Comparison of ENCODE assay signal across 9 cellular contexts in the genomic region with DNA sequence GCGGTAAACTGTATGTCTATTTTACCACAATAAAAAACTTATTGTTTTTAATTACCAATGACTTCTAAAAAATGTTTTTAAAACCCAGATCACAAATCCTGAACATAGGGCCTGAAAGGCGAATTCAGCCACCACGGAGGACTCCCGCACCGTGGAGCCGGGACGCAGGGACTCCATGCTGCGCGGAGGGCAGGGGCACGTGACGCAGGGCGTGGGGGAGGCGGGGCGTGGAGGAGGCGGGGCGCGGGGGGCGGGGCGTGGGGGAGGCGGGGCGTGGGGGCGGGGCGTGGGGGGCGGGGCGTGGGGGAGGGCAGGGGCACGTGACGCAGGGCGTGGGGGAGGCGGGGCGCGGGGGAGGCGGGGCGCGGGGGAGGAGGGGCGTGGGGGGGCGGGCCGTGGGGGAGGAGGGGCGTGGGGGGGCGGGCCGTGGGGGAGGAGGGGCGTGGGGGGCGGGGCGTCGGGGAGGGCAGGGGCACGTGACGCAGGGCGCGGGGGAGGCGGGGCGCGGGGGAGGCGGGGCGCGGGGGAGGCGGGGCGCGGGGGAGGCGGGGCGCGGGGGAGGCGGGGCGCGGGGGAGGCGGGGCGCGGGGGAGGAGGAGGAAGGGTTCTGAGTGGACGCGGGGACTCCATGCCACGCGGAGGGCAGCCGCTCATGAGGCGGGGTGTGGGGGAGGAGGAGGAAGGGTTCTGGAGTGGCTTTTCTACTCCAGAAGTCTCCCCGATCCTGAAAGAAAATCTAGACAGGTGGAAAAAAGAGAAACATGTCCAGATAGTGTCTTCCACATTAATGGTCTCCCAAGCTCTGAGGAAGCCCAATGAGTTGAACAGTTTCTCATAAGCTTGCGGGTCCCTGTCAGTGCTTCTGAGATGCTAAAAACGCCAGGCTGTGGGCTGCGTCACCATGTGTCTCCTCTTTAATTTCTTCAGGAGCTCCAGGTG. TPM values are rescaled to one million over a fixed set of nuclear protein-coding genes. Genes with fewer than 3 reads are reported as not detected.
A peak's percentile ranks its signal among the peaks of the same experiment; 100 is the strongest.
DNase-seq lines count a peak whose midpoint lies in the region; ATAC-seq and TF ChIP-seq lines count a peak whose summit lies in the region.
"Had no signal": no experiment of that assay in that cellular context is flagged by ENCODE, and none has a peak within 500 bp of the region (broad histone marks: within the 10 kb centered on the region; RNA-seq: fewer than 3 reads in every experiment).

No MANE protein-coding gene starts in this region.

- peaks cover 23% of the 10 kb centered on the region for H3K4me1 ChIP-seq in CD4-positive, alpha-beta memory T cell (ENCODE audit: insufficient read depth, low read length)
- peaks cover 0 to 24% (median 16%) of the 10 kb centered on the region in 4 donors for H3K4me1 ChIP-seq in sigmoid colon

- 4 to 6% methylated on average over 45 to 54 of the region's 76 CpGs for WGBS in sigmoid colon, 2 donors

- H3K27ac ChIP-seq in CD4-positive, alpha-beta memory T cell (ENCODE audit: low read depth, low read length) = peak overlapping the region; percentile 49
- peak overlapping the region; percentile 74 to 79 (median 78) for H3K27ac ChIP-seq in sigmoid colon

- peak overlapping the region; percentile 73 to 93 for H3K4me3 ChIP-seq in CD4-positive, alpha-beta memory T cell (ENCODE audit: low read length in 2 of 2)
- H3K4me3 ChIP-seq in MG63 (peak overlapping the region; percentile 37), iPS-11a (ENCODE audit: low read depth, low read length) (peak overlapping the region; percentile 5), sigmoid colon (peak overlapping the region; percentile 24 to 52 (median 44))

- TF ChIP-seq CTCF in brain (conservative IDR thresholded peaks at IDR 0.05) (no peak), sigmoid colon (IDR thresholded peaks at IDR 0.05) (no peak)

- peak; percentile 57 to 76 (median 75) for DNase-seq in CD4-positive, alpha-beta memory T cell
- peak; percentile 69 for DNase-seq in MG63
- peak; percentile 70 for DNase-seq in UCSD-AML1 (lab: John Stamatoyannopoulos, UW; ENCODE audit: unreplicated experiment)
- peak; percentile 94 for DNase-seq in sigmoid colon

- no peaks in the 10 kb centered on the region for H3K27me3 ChIP-seq in CD4-positive, alpha-beta memory T cell (ENCODE audit: insufficient read depth, low read length)
- no peaks in the 10 kb centered on the region for H3K27me3 ChIP-seq in MG63
- no peaks in the 10 kb centered on the region for H3K27me3 ChIP-seq in sigmoid colon

- H3K9me3 ChIP-seq in CD4-positive, alpha-beta memory T cell (ENCODE audit: control insufficient read depth in 1 of 2, low read length in 2 of 2) = no peaks in the 10 kb centered on the region
- H3K9me3 ChIP-seq in MG63 (no peaks in the 10 kb centered on the region), sigmoid colon (peaks cover 0 to 3% (median 0%) of the 10 kb centered on the region in 4 donors)

- ATAC-seq in GM21447 (IDR thresholded peaks at IDR 0.05; ENCODE audit: unreplicated experiment) = peak; percentile 51
- no peak for ATAC-seq in HG03520 (IDR thresholded peaks at IDR 0.05; ENCODE audit: unreplicated experiment)

- H3K27me3 Mint-ChIP-seq in CD4-positive, alpha-beta memory T cell = no peaks in the 10 kb centered on the region
- peaks cover 7% of the 10 kb centered on the region for H3K27me3 Mint-ChIP-seq in brain

- peak; percentile 64 to 66 for TF ChIP-seq POLR2A in sigmoid colon (IDR thresholded peaks at IDR 0.05)

- peak overlapping the region; percentile 87 to 98 (median 96) for H3K27ac Mint-ChIP-seq in CD4-positive, alpha-beta memory T cell
- peak overlapping the region in 4 of 5 experiments; percentile 77 to 92 (median 86) for H3K27ac Mint-ChIP-seq in brain

- H3K9me3 Mint-ChIP-seq in CD4-positive, alpha-beta memory T cell = peaks cover 0 to 29% (median 2%) of the 10 kb centered on the region in 8 donors
- H3K9me3 Mint-ChIP-seq in brain = peaks cover 0 to 8% (median 0%) of the 10 kb centered on the region in 5 experiments

- intact Hi-C loops in CD4-positive, alpha-beta memory T cell (cut with micrococcal nuclease) = loop anchor here (1.0 to 2.0 kb wide), 3 partner anchors 31 to 143 kb away; a partner anchor contains a TSS
- intact Hi-C loops in sigmoid colon (cut with DNase I) = loop anchor here (1.0 to 10.0 kb wide), 6 partner anchors 55 to 459 kb away; a partner anchor contains a TSS

- H3K36me3 ChIP-seq in CD4-positive, alpha-beta memory T cell (ENCODE audit: insufficient read depth, low read length) = no peaks in the 10 kb centered on the region
- H3K36me3 ChIP-seq in MG63 (no peaks in the 10 kb centered on the region), sigmoid colon (no peaks in the 10 kb centered on the region)

- no peak for TF ChIP-seq EP300 in sigmoid colon (IDR thresholded peaks at IDR 0.05)

- CTCF ChIA-PET in CD4-positive, alpha-beta memory T cell (lab: Charles Lee; ENCODE audit: partially characterized antibody) = interaction anchor here (1.2 to 2.1 kb wide), 2 partner anchors 26 to 56 kb away, joined by 3 to 5 read pairs; a partner anchor contains a TSS

- H3K4me3 Mint-ChIP-seq in CD4-positive, alpha-beta memory T cell = peak overlapping the region; percentile 83 to 89 (median 86)
- peak overlapping the region; percentile 77 to 87 (median 82) for H3K4me3 Mint-ChIP-seq in brain

- POLR2A ChIA-PET in CD4-positive, alpha-beta memory T cell (lab: Charles Lee; ENCODE audit: partially characterized antibody) = interaction anchor here (0.6 to 5.0 kb wide), 7 partner anchors 22 to 185 kb away, joined by 3 to 42 read pairs (median 7); a partner anchor contains a TSS

- H3K4me1 Mint-ChIP-seq in CD4-positive, alpha-beta memory T cell = peaks cover 7 to 26% (median 20%) of the 10 kb centered on the region in 4 donors
- peaks cover 43% of the 10 kb centered on the region for H3K4me1 Mint-ChIP-seq in brain

- H3K36me3 Mint-ChIP-seq in CD4-positive, alpha-beta memory T cell = peaks cover 0 to 4% of the 10 kb centered on the region in 2 donors
- no peaks in the 10 kb centered on the region for H3K36me3 Mint-ChIP-seq in brain

RNA-seq across cellular contexts. Expression of a gene that starts 4.4 kb away (rescaled TPM):
- total RNA-seq in CD4-positive, alpha-beta memory T cell = not detected
- polyA plus RNA-seq in CD4-positive, alpha-beta memory T cell = under 1 TPM in 1 of 2 donors, not detected in 1; 0.32 TPM
- total RNA-seq in MG63 (2014; rRNA removed; shearing (Covaris generic); ENCODE audit: low replicate concordance) = not detected in 2 replicates
- polyA plus RNA-seq in brain (ENCODE audit: insufficient read depth, low read depth, low replicate concordance) (not detected), sigmoid colon (under 1 TPM in 1 of 3 donors, not detected in 2; 0.10 TPM)
- not detected for total RNA-seq in sigmoid colon
- polyA plus RNA-seq: adipose tissue had no signal

RNA-seq across cellular contexts. Expression of a gene that starts 31.5 kb away (rescaled TPM):
- total RNA-seq in CD4-positive, alpha-beta memory T cell = not detected
- not detected for polyA plus RNA-seq in CD4-positive, alpha-beta memory T cell
- not detected in 2 replicates for total RNA-seq in MG63 (2014; rRNA removed; shearing (Covaris generic); ENCODE audit: low replicate concordance)
- 0.46 TPM for polyA plus RNA-seq in brain (ENCODE audit: insufficient read depth, low read depth, low replicate concordance)
- 1 to 10 TPM; 3.8 to 10.0 (median 6.8) TPM for total RNA-seq in sigmoid colon
- 1 to 10 TPM in 2 of 3 donors, not detected in 1; 2.4 to 3.0 TPM for polyA plus RNA-seq in sigmoid colon

RNA-seq across cellular contexts. Expression of a gene that starts 48.5 kb away (rescaled TPM):
- not detected for total RNA-seq in CD4-positive, alpha-beta memory T cell
- polyA plus RNA-seq in CD4-positive, alpha-beta memory T cell = not detected
- not detected in 2 replicates for total RNA-seq in MG63 (2014; rRNA removed; shearing (Covaris generic); ENCODE audit: low replicate concordance)
- polyA plus RNA-seq in brain (ENCODE audit: insufficient read depth, low read depth, low replicate concordance) (0.25 TPM), sigmoid colon (under 1 TPM in 1 of 3 donors, not detected in 2; 0.36 TPM)
- total RNA-seq in sigmoid colon = not detected

RNA-seq across cellular contexts. Expression of a gene that starts 54.4 kb away (rescaled TPM):
- total RNA-seq in CD4-positive, alpha-beta memory T cell = 10 to 100 TPM; 78.2 to 79.8 TPM
- polyA plus RNA-seq in CD4-positive, alpha-beta memory T cell = 100 to 1,000 TPM in 1 of 2 donors, 10 to 100 TPM in 1; 84.8 to 100 TPM
- 74.5 and 106 TPM in 2 replicates for total RNA-seq in MG63 (2014; rRNA removed; shearing (Covaris generic); ENCODE audit: low replicate concordance)
- polyA plus RNA-seq in brain (ENCODE audit: insufficient read depth, low read depth, low replicate concordance) (24.2 TPM), sigmoid colon (10 to 100 TPM; 18.0 to 32.5 (median 22.4) TPM)
- total RNA-seq in sigmoid colon = 10 to 100 TPM; 44.1 to 70.9 (median 54.8) TPM

RNA-seq across cellular contexts. Expression of a gene that starts 55.3 kb away (rescaled TPM):
- 10 to 100 TPM; 75.5 to 80.0 TPM for total RNA-seq in CD4-positive, alpha-beta memory T cell
- 10 to 100 TPM; 59.8 to 72.8 TPM for polyA plus RNA-seq in CD4-positive, alpha-beta memory T cell
- total RNA-seq in MG63 (2014; rRNA removed; shearing (Covaris generic); ENCODE audit: low replicate concordance) = 157 and 2,206 TPM in 2 replicates
- polyA plus RNA-seq in brain (ENCODE audit: insufficient read depth, low read depth, low replicate concordance) (31.7 TPM), sigmoid colon (10 to 100 TPM; 22.2 to 38.5 (median 22.2) TPM)
- 100 to 1,000 TPM in 1 of 4 donors, 10 to 100 TPM in 3; 72.6 to 115 (median 80.7) TPM for total RNA-seq in sigmoid colon

Comparison
In these comparisons a context has a peak if more than half of its experiments do, and no peak if none do; other contexts are left out.
1. H3K4me3 ChIP-seq: peak in every context shown above with its lines; median percentile 83 in CD4-positive, alpha-beta memory T cell; 44 in sigmoid colon; 37 in MG63; 5 in iPS-11a.